In genomic region chr12:53255993-53256392, GRCh38 we compare ENCODE assay signal across 18 cellular contexts. TPM values are rescaled to one million over a fixed set of nuclear protein-coding genes. Genes with fewer than 3 reads are reported as not detected.
DNase-seq lines count a peak whose midpoint lies in the region; ATAC-seq and TF ChIP-seq lines count a peak whose summit lies in the region.
"Had no signal": no experiment of that assay in that cellular context is flagged by ENCODE, and none has a peak within 500 bp of the region (broad histone marks: within the 10 kb centered on the region; RNA-seq: fewer than 3 reads in every experiment).

No MANE protein-coding gene starts in this region.

- no peak overlapping the region for H3K27ac Mint-ChIP-seq in T-helper 2 cell treated with Interferon-gamma antibody and Interleukin-4, amounts not matched to agents 5 μg/mL and 100 μg/mL, for 36 hours
- H3K27ac Mint-ChIP-seq in naive thymus-derived CD4-positive, alpha-beta T cell = peak overlapping the region in 8 of 9 donors; percentile 14 to 88 (median 72)

- peak overlapping the region; percentile 24 for H3K9ac ChIP-seq in SU-DHL-6 (ENCODE audit: low read length)

- TF ChIP-seq CTCF in SU-DHL-6 (IDR thresholded peaks at IDR 0.05; ENCODE audit: insufficient read depth, low read length, poor library complexity, severe bottlenecking) (no peak), thyroid gland (IDR thresholded peaks at IDR 0.05) (no peak)

- peaks cover 9% of the 10 kb centered on the region for H3K79me2 ChIP-seq in SU-DHL-6 (ENCODE audit: insufficient read depth, low read length)

- H3F3A ChIP-seq in SU-DHL-6 (ENCODE audit: insufficient read depth) = no peaks in the 10 kb centered on the region; the same call in 1 of the 2 replicates

- no peaks in the 10 kb centered on the region for H3K36me3 ChIP-seq in SU-DHL-6 (ENCODE audit: low read length)
- H3K36me3 ChIP-seq in naive thymus-derived CD4-positive, alpha-beta T cell (ENCODE audit: control insufficient read depth in 2 of 3, insufficient read depth in 3 of 3, low read length in 3 of 3) = peaks cover 5 to 18% (median 6%) of the 10 kb centered on the region in 3 experiments
- peaks cover 0 to 4% of the 10 kb centered on the region in 2 donors for H3K36me3 ChIP-seq in thyroid gland
- H3K36me3 ChIP-seq: colonic mucosa had no signal

- H3K27ac ChIP-seq in SU-DHL-6 (ENCODE audit: low read depth, low read length) (peak overlapping the region; percentile 59), thyroid gland (no peak overlapping the region)
- peak overlapping the region; percentile 49 for H3K27ac ChIP-seq in naive thymus-derived CD4-positive, alpha-beta T cell (ENCODE audit: low read depth, low read length)
- H3K27ac ChIP-seq: colonic mucosa, lower lobe of right lung, thoracic aorta had no signal

- peak overlapping the region; percentile 52 for H3K4me2 ChIP-seq in SU-DHL-6 (ENCODE audit: low read depth, low read length, poor library complexity, severe bottlenecking)

- CTCF ChIA-PET in naive thymus-derived CD4-positive, alpha-beta T cell (lab: Charles Lee) = interaction anchor here (1.3 to 10.0 kb wide), 3 partner anchors 12 to 40 kb away, joined by 3 to 121 read pairs (median 5); partner anchors contain the start of gene ESPL1

- no peaks in the 10 kb centered on the region for H4K20me1 ChIP-seq in SU-DHL-6 (ENCODE audit: low read depth, low read length)

- POLR2A ChIA-PET in naive thymus-derived CD4-positive, alpha-beta T cell (lab: Charles Lee) = interaction anchor here (0.8 to 1.4 kb wide), 4 partner anchors 14 to 58 kb away, joined by 3 to 5 read pairs (median 4); no protein-coding TSS in a partner anchor

- H2AFZ ChIP-seq in SU-DHL-6 (ENCODE audit: low read depth, low read length, severe bottlenecking) = peak overlapping the region; percentile 4

- ATAC-seq in HG03378 (IDR thresholded peaks at IDR 0.05; ENCODE audit: unreplicated experiment) = peak; percentile 37
- ATAC-seq in naive thymus-derived CD4-positive, alpha-beta T cell = peak; percentile 21
- ATAC-seq: HCT116, lower lobe of right lung, SK-N-SH treated with all-trans-retinoic acid at 6 μM for 48 hours had no signal

- no peaks in the 10 kb centered on the region for H3K27me3 Mint-ChIP-seq in T-helper 2 cell treated with Interferon-gamma antibody and Interleukin-4, amounts not matched to agents 5 μg/mL and 100 μg/mL, for 36 hours (ENCODE audit: low read depth)
- H3K27me3 Mint-ChIP-seq in naive thymus-derived CD4-positive, alpha-beta T cell = no peaks in the 10 kb centered on the region

- no peak for TF ChIP-seq POLR2A in erythroblast (IDR thresholded peaks at IDR 0.05; ENCODE audit: low read length)
- TF ChIP-seq POLR2A in thyroid gland (IDR thresholded peaks at IDR 0.05) = no peak

- H3K4me3 ChIP-seq in SU-DHL-6 (ENCODE audit: insufficient read depth, low read length, poor library complexity, severe bottlenecking) (no peak overlapping the region), thyroid gland (replicated peaks in 1 of 3) (no peak overlapping the region)
- H3K4me3 ChIP-seq in naive thymus-derived CD4-positive, alpha-beta T cell (ENCODE audit: low read length) = no peak overlapping the region
- H3K4me3 ChIP-seq: colonic mucosa, lower lobe of right lung, thoracic aorta had no signal

- H3K9me3 Mint-ChIP-seq in T-helper 2 cell treated with Interferon-gamma antibody and Interleukin-4, amounts not matched to agents 5 μg/mL and 100 μg/mL, for 36 hours = no peaks in the 10 kb centered on the region
- H3K9me3 Mint-ChIP-seq in naive thymus-derived CD4-positive, alpha-beta T cell = no peaks in the 10 kb centered on the region

- WGBS in thyroid gland, 2 donors = 89 to 90% methylated on average over 3 of the region's 3 CpGs

- intact Hi-C loops in naive thymus-derived CD4-positive, alpha-beta T cell (cut with micrococcal nuclease) = no loop called here
- intact Hi-C loops in thyroid gland (cut with DNase I) = no loop called here

- H3K27me3 ChIP-seq in SU-DHL-6 (ENCODE audit: low read length) (no peaks in the 10 kb centered on the region), thyroid gland (no peaks in the 10 kb centered on the region)
- H3K27me3 ChIP-seq in naive thymus-derived CD4-positive, alpha-beta T cell (ENCODE audit: control insufficient read depth in 2 of 2, insufficient read depth in 2 of 2, low read length in 2 of 2) = no peaks in the 10 kb centered on the region
- H3K27me3 ChIP-seq: colonic mucosa had no signal

- peak overlapping the region; percentile 12 for H3K4me3 Mint-ChIP-seq in T-helper 2 cell treated with Interferon-gamma antibody and Interleukin-4, amounts not matched to agents 5 μg/mL and 100 μg/mL, for 36 hours
- peak overlapping the region in 7 of 10 donors; percentile 28 to 95 (median 63) for H3K4me3 Mint-ChIP-seq in naive thymus-derived CD4-positive, alpha-beta T cell

- H3K4me1 ChIP-seq in naive thymus-derived CD4-positive, alpha-beta T cell (ENCODE audit: control insufficient read depth in 2 of 2, insufficient read depth in 2 of 2, low read length in 2 of 2) = peaks cover 26 to 38% of the 10 kb centered on the region in 2 donors
- H3K4me1 ChIP-seq in thyroid gland = peaks cover 13 to 14% of the 10 kb centered on the region in 2 donors

- H3K9me3 ChIP-seq in SU-DHL-6 (ENCODE audit: insufficient read depth, low read length) = no peaks in the 10 kb centered on the region
- H3K9me3 ChIP-seq in naive thymus-derived CD4-positive, alpha-beta T cell (ENCODE audit: control insufficient read depth in 2 of 3, low read length in 3 of 3) = no peaks in the 10 kb centered on the region
- H3K9me3 ChIP-seq in thyroid gland = no peaks in the 10 kb centered on the region
- H3K9me3 ChIP-seq: colonic mucosa, lower lobe of right lung, thoracic aorta had no signal

- H3K36me3 Mint-ChIP-seq in T-helper 2 cell treated with Interferon-gamma antibody and Interleukin-4, amounts not matched to agents 5 μg/mL and 100 μg/mL, for 36 hours (ENCODE audit: low read depth) = peaks cover 11% of the 10 kb centered on the region
- peaks cover 0 to 9% (median 3%) of the 10 kb centered on the region in 5 donors for H3K36me3 Mint-ChIP-seq in naive thymus-derived CD4-positive, alpha-beta T cell

- H3K9me2 ChIP-seq in SU-DHL-6 (replicated peaks; ENCODE audit: insufficient read depth, low read length) = no peaks in the 10 kb centered on the region

- DNase-seq in T-helper 2 cell treated with Interferon-gamma antibody and Interleukin-4, amounts not matched to agents 5 μg/mL and 100 μg/mL, for 36 hours (ENCODE audit: low spot score) = no peak
- DNase-seq in T-helper 2 cell (no peak), erythroblast (lab: John Stamatoyannopoulos, UW) (no peak), NCI-H526 (lab: John Stamatoyannopoulos, UW) (no peak), thyroid gland (no peak)
- peak in 1 of 9 donors; percentile 12 for DNase-seq in naive thymus-derived CD4-positive, alpha-beta T cell
- DNase-seq: 8988T; activated CD4-positive, alpha-beta T cell treated with anti-CD3 and anti-CD28 coated beads, Interleukin-2, amount 50 U/mL, for 1 hour; colonic mucosa; DMS153; lower lobe of right lung; NCI-H748 treated with DMSO at 0.1 percent for 48 hours; nucleus accumbens had no signal

- H3K4me1 Mint-ChIP-seq in T-helper 2 cell treated with Interferon-gamma antibody and Interleukin-4, amounts not matched to agents 5 μg/mL and 100 μg/mL, for 36 hours (ENCODE audit: low read depth) = peaks cover 41% of the 10 kb centered on the region
- peaks cover 37 to 53% (median 50%) of the 10 kb centered on the region in 7 donors for H3K4me1 Mint-ChIP-seq in naive thymus-derived CD4-positive, alpha-beta T cell

RNA-seq across cellular contexts. Expression of gene ESPL1, which starts 12.1 kb away (rescaled TPM):
- total RNA-seq in naive thymus-derived CD4-positive, alpha-beta T cell = 10 to 100 TPM in 1 of 5 experiments, 1 to 10 TPM in 2, under 1 TPM in 2; 0.08 to 65.4 (median 1.1) TPM
- not detected for polyA plus RNA-seq in naive thymus-derived CD4-positive, alpha-beta T cell
- 1 to 10 TPM in 1 of 4 donors, under 1 TPM in 3; 0.13 to 1.5 (median 0.52) TPM for total RNA-seq in thyroid gland

RNA-seq across cellular contexts. Expression of gene RARG, which starts 24.0 kb away (rescaled TPM):
- 10 to 100 TPM; 22.4 to 73.1 (median 57.4) TPM for total RNA-seq in naive thymus-derived CD4-positive, alpha-beta T cell
- polyA plus RNA-seq in naive thymus-derived CD4-positive, alpha-beta T cell = 10 to 100 TPM in 1 of 2 donors, 1 to 10 TPM in 1; 6.4 to 17.2 TPM
- 10 to 100 TPM; 13.6 to 27.7 (median 23.8) TPM for total RNA-seq in thyroid gland

RNA-seq across cellular contexts. Expression of gene PFDN5, which starts 39.3 kb away (rescaled TPM):
- 100 to 1,000 TPM; 323 to 785 (median 692) TPM for total RNA-seq in naive thymus-derived CD4-positive, alpha-beta T cell
- polyA plus RNA-seq in naive thymus-derived CD4-positive, alpha-beta T cell = 1,000 to 10,000 TPM; 1,766 to 1,956 TPM
- 1,000 to 10,000 TPM in 1 of 4 donors, 100 to 1,000 TPM in 3; 656 to 1,200 (median 763) TPM for total RNA-seq in thyroid gland

RNA-seq across cellular contexts. Expression of gene MYG1, which starts 43.5 kb away (rescaled TPM):
- 10 to 100 TPM; 38.9 to 55.9 (median 49.2) TPM for total RNA-seq in naive thymus-derived CD4-positive, alpha-beta T cell
- 10 to 100 TPM; 69.6 to 75.1 TPM for polyA plus RNA-seq in naive thymus-derived CD4-positive, alpha-beta T cell
- total RNA-seq in thyroid gland = 10 to 100 TPM; 36.7 to 63.8 (median 51.6) TPM

RNA-seq across cellular contexts. Expression of gene ITGB7, which starts 48.9 kb away (rescaled TPM):
- 100 to 1,000 TPM; 208 to 760 (median 408) TPM for total RNA-seq in naive thymus-derived CD4-positive, alpha-beta T cell
- polyA plus RNA-seq in naive thymus-derived CD4-positive, alpha-beta T cell = 100 to 1,000 TPM; 191 to 205 TPM
- 10 to 100 TPM in 1 of 4 donors, 1 to 10 TPM in 3; 3.2 to 15.6 (median 4.9) TPM for total RNA-seq in thyroid gland

Comparison
In these comparisons a context has a peak if more than half of its experiments do, and no peak if none do; other contexts are left out.
1. H3K27ac ChIP-seq: peak in SU-DHL-6 (single experiment) and naive thymus-derived CD4-positive, alpha-beta T cell (single experiment); none in thyroid gland (0 of 3).